In the genomic region with DNA sequence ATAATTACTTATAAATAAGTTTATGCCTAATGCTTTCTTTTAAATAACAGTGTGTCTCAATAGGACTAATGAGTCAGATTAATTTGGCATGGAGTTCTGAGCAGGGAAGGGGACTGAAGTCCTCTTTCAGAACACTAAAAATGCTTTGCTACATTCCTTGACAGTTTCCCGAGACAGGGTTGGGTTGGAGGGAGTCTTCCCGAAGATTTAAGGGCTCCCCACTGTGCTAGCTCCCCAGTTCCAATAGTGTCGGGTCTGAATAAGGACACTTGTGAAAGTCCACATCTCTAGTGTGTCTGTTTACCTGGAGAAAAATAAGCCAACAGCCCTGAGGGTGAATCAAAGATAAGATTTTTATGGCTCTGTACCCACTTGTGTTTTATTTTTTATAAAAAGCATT, we compare ENCODE assay signal across 29 cellular contexts.
"Had no signal": no experiment of that assay in that cellular context is flagged by ENCODE, and none has a peak within 500 bp of the region (broad histone marks: within the 10 kb centered on the region; RNA-seq: fewer than 3 reads in every experiment).

No MANE protein-coding gene starts in this region.

- H3K36me3 Mint-ChIP-seq: naive thymus-derived CD8-positive, alpha-beta T cell; type B pancreatic cell had no signal

- H3K4me3 Mint-ChIP-seq: naive thymus-derived CD8-positive, alpha-beta T cell; nephron; stimulated activated naive CD8-positive, alpha-beta T cell treated with anti-CD3 and anti-CD28 coated beads, Interleukin-15, Interleukin-2, amounts not matched to agents 100 ng/mL and 50 ng/mL, for 24 hours; type B pancreatic cell had no signal

- H3K4me1 ChIP-seq: lower lobe of right lung, right atrium auricular region, right lobe of liver, uterus had no signal

- H3K27ac ChIP-seq: lower lobe of right lung, neutrophil, ovary, right atrium auricular region, right lobe of liver, suprapubic skin, thoracic aorta, tibial artery, uterus had no signal

- H3K9me3 ChIP-seq: lower lobe of right lung, neutrophil, ovary, right atrium auricular region, right lobe of liver, suprapubic skin, thoracic aorta, tibial artery, uterus had no signal

- H3K27ac Mint-ChIP-seq: naive thymus-derived CD8-positive, alpha-beta T cell; nephron; progenitor cell of endocrine pancreas; stimulated activated naive CD8-positive, alpha-beta T cell treated with anti-CD3 and anti-CD28 coated beads, Interleukin-15, Interleukin-2, amounts not matched to agents 100 ng/mL and 50 ng/mL, for 24 hours; type B pancreatic cell had no signal

- H3K36me3 ChIP-seq: lower lobe of right lung, neutrophil, ovary, right atrium auricular region, right lobe of liver, suprapubic skin, thoracic aorta, tibial artery, uterus had no signal

- DNase-seq: hippocampal formation; kidney glomerular epithelial cell; left cardiac atrium; left ventricle myocardium superior; lower lobe of right lung; mammary epithelial cell; mesenchymal stem cell; naive thymus-derived CD8-positive, alpha-beta T cell; occipital lobe; ovary; right lobe of liver; stimulated activated CD4-positive, alpha-beta T cell treated with anti-CD3 and anti-CD28 coated beads, Interleukin-12 subunit alpha, Interleukin-12 subunit beta, amount 100 ng/mL, for 4 hours; stimulated activated CD4-positive, alpha-beta T cell treated with anti-CD3 and anti-CD28 coated beads, Interleukin-15, amount 100 ng/mL, for 24 hours; stimulated activated CD4-positive, alpha-beta T cell treated with anti-CD3 and anti-CD28 coated beads, Interleukin-2, amount 100 ng/mL, for 24 hours; stimulated activated CD4-positive, alpha-beta T cell treated with anti-CD3 and anti-CD28 coated beads, Interleukin-4, amount 100 ng/mL, for 1 hour; stimulated activated naive CD4-positive, alpha-beta T cell; tibial artery; uterus had no signal

- FAIRE-seq: keratinocyte had no signal

- ATAC-seq: left cardiac atrium; left lobe of liver; left ventricle myocardium superior; lower lobe of right lung; naive thymus-derived CD8-positive, alpha-beta T cell; right lobe of liver had no signal

- H3K4me3 ChIP-seq: lower lobe of right lung, ovary, right atrium auricular region, right lobe of liver, suprapubic skin, thoracic aorta, tibial artery, uterus had no signal

- H3K27me3 ChIP-seq: ovary, right atrium auricular region, right lobe of liver had no signal

- H3K9me3 Mint-ChIP-seq: naive thymus-derived CD8-positive, alpha-beta T cell; nephron; neural crest cell; stimulated activated naive CD8-positive, alpha-beta T cell treated with anti-CD3 and anti-CD28 coated beads, Interleukin-15, Interleukin-2, amounts not matched to agents 100 ng/mL and 50 ng/mL, for 24 hours; type B pancreatic cell had no signal
